Comparison of ENCODE assay signal across 8 cellular contexts in the genomic region with DNA sequence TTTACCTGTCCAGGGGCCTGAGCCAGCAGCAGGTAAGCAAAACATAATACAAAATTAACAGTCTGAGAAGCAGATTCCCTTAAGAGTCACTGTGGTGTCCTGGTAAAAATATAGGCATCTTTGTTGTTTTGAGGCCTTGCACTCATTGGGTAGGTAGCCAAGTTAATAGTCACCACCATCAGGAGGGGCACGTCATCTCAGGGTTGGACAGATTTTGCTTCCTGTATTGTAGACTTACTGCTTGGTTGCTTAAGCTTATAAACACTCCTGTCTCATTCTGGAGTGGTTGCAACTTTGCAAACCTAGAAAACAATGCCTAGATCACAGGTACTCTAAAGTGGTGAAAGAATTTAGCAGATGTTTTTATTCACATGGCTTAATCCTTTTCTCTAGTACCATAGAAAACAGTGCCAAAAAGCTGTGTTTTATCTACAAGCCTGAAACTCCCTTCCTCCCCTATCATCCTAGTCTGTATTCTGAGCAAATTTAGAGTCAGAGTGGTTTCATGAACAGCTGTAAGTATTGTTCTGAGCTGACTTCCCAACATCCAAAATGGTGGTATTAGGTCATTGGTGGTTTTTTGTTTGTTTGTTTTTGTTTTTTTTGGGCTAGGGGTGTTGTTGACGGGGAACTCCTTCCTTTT.
A peak's percentile ranks its signal among the peaks of the same experiment; 100 is the strongest.
DNase-seq lines count a peak whose midpoint lies in the region; ATAC-seq and TF ChIP-seq lines count a peak whose summit lies in the region.

No MANE protein-coding gene starts in this region.

- 56 to 60% methylated on average over 2 of the region's 2 CpGs for WGBS in GM23248 (ENCODE audit: low coverage in 1 of 2, low lambda C conversion rate in 2 of 2, missing lambda C conversion rate in 2 of 2), 2 experiments

- H3K79me2 ChIP-seq in GM23248 (ENCODE audit: insufficient read depth): peaks cover 57% of the 10 kb centered on the region

- peak overlapping the region; percentile 82 to 88 (median 82) for H3K4me3 Mint-ChIP-seq in T-cell

- H3K9me3 Mint-ChIP-seq in T-cell: no peaks in the 10 kb centered on the region

- ATAC-seq in T-cell (replicated peaks in 1 of 4): peak; percentile 42 to 64 (median 48)

- no peaks in the 10 kb centered on the region for H3K36me3 ChIP-seq in GM23248 (ENCODE audit: low read depth)
- no peaks in the 10 kb centered on the region for H3K36me3 ChIP-seq in rectal smooth muscle tissue (ENCODE audit: control insufficient read depth, insufficient read depth, low read length)

- no peaks in the 10 kb centered on the region for H3K9me2 ChIP-seq in GM23248 (ENCODE audit: insufficient read depth)

- no peaks in the 10 kb centered on the region for H3K9me3 ChIP-seq in GM23248 (ENCODE audit: low read depth)

- in situ Hi-C loops in GM23248 (cut with MboI): no loop called here

- TF ChIP-seq CTCF in GM12864 (IDR thresholded peaks at IDR 0.05; ENCODE audit: low read depth, low read length, missing control alignments): no peak

- H3K4me2 ChIP-seq in GM23248 (ENCODE audit: unreplicated experiment): peak overlapping the region; percentile 74

- no peaks in the 10 kb centered on the region for H4K20me1 ChIP-seq in GM23248 (ENCODE audit: insufficient read depth)

- H3K27me3 ChIP-seq in GM23248 (replicated peaks; ENCODE audit: insufficient read depth): no peaks in the 10 kb centered on the region
- no peaks in the 10 kb centered on the region for H3K27me3 ChIP-seq in rectal smooth muscle tissue (ENCODE audit: control insufficient read depth, insufficient read depth, low read length)

- peak overlapping the region; percentile 44 for H3K4me3 ChIP-seq in GM12864 (ENCODE audit: low read depth, low read length)
- H3K4me3 ChIP-seq in GM23248: peak overlapping the region; percentile 55; the same call in 1 of the 2 replicates
- H3K4me3 ChIP-seq in rectal smooth muscle tissue (ENCODE audit: low read length): peak overlapping the region; percentile 67

- CTCF ChIA-PET in T-cell (lab: Charles Lee): interaction anchor here in 1 of 2 donors (0.6 to 2.0 kb wide), 7 partner anchors 15 to 112 kb away, joined by 3 to 5 read pairs (median 3); no protein-coding TSS in a partner anchor

- H3K36me3 Mint-ChIP-seq in T-cell: peaks cover 40% of the 10 kb centered on the region

- peaks cover 17% of the 10 kb centered on the region for H3F3A ChIP-seq in GM23248 (ENCODE audit: insufficient read depth)

- DNase-seq in GM12864 (ENCODE audit: low read depth) (no peak), GM23248 (peak; percentile 84), T-cell (peak in 32 of 34 experiments; percentile 16 to 78 (median 44)), erythroblast (lab: John Stamatoyannopoulos, UW) (peak; percentile 42 to 59), DMS53 (lab: John Stamatoyannopoulos, UW) (no peak), iPS-NIHi11 (ENCODE audit: low spot score) (no peak), NCI-H187 (lab: John Stamatoyannopoulos, UW) (no peak)

- peak overlapping the region; percentile 96 to 99 for H3K27ac Mint-ChIP-seq in T-cell

- POLR2A ChIA-PET in T-cell (lab: Charles Lee): interaction anchor here (0.5 to 2.1 kb wide), 15 partner anchors 9 to 210 kb away, joined by 3 to 23 read pairs (median 4); a partner anchor contains a TSS

- H2AFZ ChIP-seq in GM23248: no peak overlapping the region

- H3K27ac ChIP-seq in GM23248 (peak overlapping the region; percentile 84), rectal smooth muscle tissue (ENCODE audit: low read depth, low read length) (peak overlapping the region; percentile 61)

- H3K4me1 ChIP-seq in GM23248 (ENCODE audit: insufficient read depth) (peaks cover 33% of the 10 kb centered on the region), rectal smooth muscle tissue (ENCODE audit: control insufficient read depth, insufficient read depth, low read length) (peaks cover 11% of the 10 kb centered on the region)

- H3K9ac ChIP-seq in GM23248 (peak overlapping the region; percentile 69), rectal smooth muscle tissue (ENCODE audit: low read length) (peak overlapping the region; percentile 49)

- no peak for TF ChIP-seq POLR2A in erythroblast (IDR thresholded peaks at IDR 0.05; ENCODE audit: low read length)

- no peaks in the 10 kb centered on the region for H3K27me3 Mint-ChIP-seq in T-cell

- H3K4me1 Mint-ChIP-seq in T-cell: peaks cover 76 to 80% (median 76%) of the 10 kb centered on the region in 3 donors

Comparison
In these comparisons a context has a peak if more than half of its experiments do, and no peak if none do; other contexts are left out.
1. DNase-seq: peak in GM23248 (single experiment), T-cell (32 of 34) and erythroblast (2 of 2); none in GM12864 (single experiment), DMS53 (single experiment), iPS-NIHi11 (single experiment) and NCI-H187 (0 of 2).
2. Peak in every context shown above with its lines, with median percentiles within 50 percentile points of each other: H3K4me3 ChIP-seq.